13 cellular contexts compared by ENCODE assay signal in genomic region chr5:111453290-111453689, GRCh38. TPM values are rescaled to one million over a fixed set of nuclear protein-coding genes. Genes with fewer than 3 reads are reported as not detected.
A peak's percentile ranks its signal among the peaks of the same experiment; 100 is the strongest.
DNase-seq lines count a peak whose midpoint lies in the region; ATAC-seq and TF ChIP-seq lines count a peak whose summit lies in the region.
"Had no signal": no experiment of that assay in that cellular context is flagged by ENCODE, and none has a peak within 500 bp of the region (broad histone marks: within the 10 kb centered on the region; RNA-seq: fewer than 3 reads in every experiment).

No MANE protein-coding gene starts in this region.

- dilution Hi-C loops in IMR-90 (cut with HindIII; ENCODE audit: low sequenced_read_pairs, unreplicated experiment) (no loop called here), mammary epithelial cell (cut with HindIII; ENCODE audit: low sequenced_read_pairs) (no loop called here)

- no peak overlapping the region for H4K5ac ChIP-seq in IMR-90 (ENCODE audit: low read depth, low read length)

- H3K9me3 ChIP-seq in IMR-90 (ENCODE audit: control insufficient read depth, insufficient read depth, low read length) (no peaks in the 10 kb centered on the region), mammary epithelial cell (replicated peaks; ENCODE audit: insufficient read depth, low read length) (no peaks in the 10 kb centered on the region), neural cell (ENCODE audit: low read length) (no peaks in the 10 kb centered on the region)
- H3K9me3 ChIP-seq: A549 had no signal

- no peaks in the 10 kb centered on the region for H3K79me2 ChIP-seq in mammary epithelial cell (ENCODE audit: insufficient read depth, low read length)
- no peaks in the 10 kb centered on the region for H3K79me2 ChIP-seq in neural cell (replicated peaks; ENCODE audit: insufficient read depth, low read length)

- H3K23ac ChIP-seq in IMR-90 (ENCODE audit: low read depth, low read length): no peak overlapping the region

- DNase-seq in NCI-H2171 treated with DMSO at 0.1 percent for 48 hours (lab: John Stamatoyannopoulos, UW) (peak; percentile 5), NCI-H2171 (lab: John Stamatoyannopoulos, UW) (no peak), IMR-90 (peak; percentile 55), mammary epithelial cell (peak; percentile 23), activated gamma-delta T cell treated with Interleukin-2 at 50 U/mL for 16 hours (no peak)
- DNase-seq: activated T-cell treated with anti-CD3 and anti-CD28 coated beads, Interleukin-2, amount 50 U/mL, for 1 hour; hypothalamus; left colon had no signal

- TF ChIP-seq RAD21 in IMR-90 (IDR thresholded peaks at IDR 0.05; ENCODE audit: low read length) (no peak), neural cell (conservative IDR thresholded peaks at IDR 0.05) (no peak)

- peak overlapping the region in 1 of 2 experiments; percentile 55; a peak in 2 of 4 replicates for H4K8ac ChIP-seq in IMR-90 (ENCODE audit: low read depth in 2 of 2, low read length in 2 of 2)

- 0 out of 2 replicates have a peak overlapping the region, but pooled peaks have one; percentile 13 for H2AK5ac ChIP-seq in IMR-90 (ENCODE audit: low read depth, low read length)

- H3K9me1 ChIP-seq in IMR-90 (ENCODE audit: insufficient read depth, low read length): no peaks in the 10 kb centered on the region; the same call in 1 of the 2 replicates

- no peak for TF ChIP-seq EP300 in neural cell (conservative IDR thresholded peaks at IDR 0.05; ENCODE audit: poor library complexity, severe bottlenecking)

- ATAC-seq in IMR-90 (ENCODE audit: low read depth): peak; percentile 76
- no peak for ATAC-seq in HG02970 (IDR thresholded peaks at IDR 0.05; ENCODE audit: low FRiP score, unreplicated experiment)
- no peak for ATAC-seq in HG03039 (IDR thresholded peaks at IDR 0.05; ENCODE audit: unreplicated experiment)
- ATAC-seq: esophagus mucosa, left colon had no signal

- no peaks in the 10 kb centered on the region for H4K20me1 ChIP-seq in IMR-90 (ENCODE audit: insufficient read depth, low read length)
- no peaks in the 10 kb centered on the region for H4K20me1 ChIP-seq in mammary epithelial cell (ENCODE audit: insufficient read depth, low read length)
- no peaks in the 10 kb centered on the region for H4K20me1 ChIP-seq in neural cell (ENCODE audit: insufficient read depth)

- no peaks in the 10 kb centered on the region for H3K9me2 ChIP-seq in neural cell (ENCODE audit: insufficient read depth, low read length)

- H3F3A ChIP-seq in neural cell (ENCODE audit: insufficient read depth, low read length, poor library complexity, severe bottlenecking): peaks cover 7% of the 10 kb centered on the region

- WGBS in IMR-90 (ENCODE audit: extremely low coverage in 2 of 2, insufficient read length in 1 of 2), 2 experiments: no CpG with 5 or more reads among the region's 1 CpG
- WGBS in mammary epithelial cell (ENCODE audit: low coverage, missing lambda C conversion rate): 14% methylated on average over 1 of the region's 1 CpG

- BruUV-seq in IMR-90 (replicated peaks; lab: Mats Ljungman, UMichigan) (no TSS peak), mammary epithelial cell (replicated peaks; lab: Mats Ljungman, UMichigan) (no TSS peak)

- no peak for TF ChIP-seq POLR2A in IMR-90 (IDR thresholded peaks at IDR 0.05; ENCODE audit: low read depth, low read length)

- peak overlapping the region; percentile 47 for H2BK5ac ChIP-seq in IMR-90 (ENCODE audit: low read depth, low read length, poor library complexity, severe bottlenecking)

- H3K4me2 ChIP-seq in IMR-90 (ENCODE audit: low read depth, low read length): peak overlapping the region; percentile 77
- H3K4me2 ChIP-seq in mammary epithelial cell (ENCODE audit: insufficient read depth, low read depth, low read length): peak overlapping the region; percentile 69
- H3K4me2 ChIP-seq in neural cell (ENCODE audit: low read length): no peak overlapping the region
- H3K4me2 ChIP-seq: A549 had no signal

- no peak overlapping the region for H2AK9ac ChIP-seq in IMR-90 (replicated peaks; ENCODE audit: low read depth, low read length, poor library complexity)

- no peaks in the 10 kb centered on the region for H3K27me3 ChIP-seq in IMR-90 (ENCODE audit: control insufficient read depth, insufficient read depth, low read length)
- H3K27me3 ChIP-seq in mammary epithelial cell (ENCODE audit: insufficient read depth, low read length): no peaks in the 10 kb centered on the region
- no peaks in the 10 kb centered on the region for H3K27me3 ChIP-seq in neural cell (ENCODE audit: insufficient read depth, low read depth, low read length)

- H3K14ac ChIP-seq in IMR-90 (replicated peaks; ENCODE audit: low read depth, low read length): no peak overlapping the region; the same call in 1 of the 2 replicates

- POLR2A ChIA-PET in IMR-90 (lab: Charles Lee; ENCODE audit: unreplicated experiment): no interaction called here

- H2BK15ac ChIP-seq in IMR-90 (ENCODE audit: low read depth, low read length): no peak overlapping the region

- peak overlapping the region; percentile 22; the same call in 1 of the 2 replicates for H2BK20ac ChIP-seq in IMR-90 (ENCODE audit: low read depth, low read length)

- in situ Hi-C loops in IMR-90 (cut with MboI; ENCODE audit: low sequenced_read_pairs): loop anchor here (25.0 kb wide), 1 partner anchor 691 kb away; no protein-coding TSS in a partner anchor
- in situ Hi-C loops in mammary epithelial cell (cut with MboI; ENCODE audit: low sequenced_read_pairs in 2 of 2): loop anchor here in 1 of 2 donors (25.0 kb wide), 1 partner anchor 291 kb away; no protein-coding TSS in a partner anchor

- H4K91ac ChIP-seq in IMR-90 (ENCODE audit: insufficient read depth, low read depth, low read length): peak overlapping the region; percentile 43; the same call in 1 of the 2 replicates

- intact Hi-C loops in IMR-90 (cut with micrococcal nuclease) (no loop called here), mammary epithelial cell (cut with micrococcal nuclease) (no loop called here)

- H3K36me3 ChIP-seq in IMR-90 (ENCODE audit: control insufficient read depth, insufficient read depth, low read length) (no peaks in the 10 kb centered on the region), mammary epithelial cell (ENCODE audit: insufficient read depth, low read length) (no peaks in the 10 kb centered on the region), neural cell (ENCODE audit: insufficient read depth, low read length) (no peaks in the 10 kb centered on the region)

- H3K56ac ChIP-seq in IMR-90 (ENCODE audit: extremely low read depth, insufficient read depth, low read length): no peak overlapping the region; the same call in 1 of the 2 replicates

- TF ChIP-seq CTCF in IMR-90 (conservative IDR thresholded peaks at IDR 0.05; ENCODE audit: low read depth, low read length) (no peak), mammary epithelial cell (conservative IDR thresholded peaks at IDR 0.05 in 1 of 2, IDR thresholded peaks at IDR 0.05 in 1 of 2; ENCODE audit: extremely low read depth in 1 of 2, insufficient read depth in 1 of 2, low read depth in 1 of 2, low read length in 2 of 2) (no peak), neural cell (IDR thresholded peaks at IDR 0.05; ENCODE audit: poor library complexity, severe bottlenecking) (no peak)

- H3K4ac ChIP-seq in IMR-90 (ENCODE audit: low read depth, low read length): peak overlapping the region; percentile 52; the same call in 1 of the 2 replicates

- H3K4me3 ChIP-seq in IMR-90 (ENCODE audit: insufficient read depth, low read depth, low read length) (no peak overlapping the region), mammary epithelial cell (replicated peaks in 1 of 3; ENCODE audit: insufficient read depth in 1 of 3, low read depth in 2 of 3, low read length in 3 of 3) (peak overlapping the region in 1 of 3 experiments; percentile 8), neural cell (ENCODE audit: low read length) (peak overlapping the region; percentile 26)
- H3K4me3 ChIP-seq: A549 had no signal

- H3K27ac ChIP-seq in IMR-90 (ENCODE audit: insufficient read depth, low read length) (peak overlapping the region; percentile 42; the same call in 1 of the 2 replicates), mammary epithelial cell (ENCODE audit: insufficient read depth, low read depth, low read length) (peak overlapping the region; percentile 86), neural cell (ENCODE audit: low read length) (no peak overlapping the region)
- H3K27ac ChIP-seq: A549 had no signal

- H2AFZ ChIP-seq in IMR-90 (replicated peaks; ENCODE audit: low read length, poor library complexity): peak overlapping the region; percentile 55
- peak overlapping the region; percentile 58 for H2AFZ ChIP-seq in mammary epithelial cell (ENCODE audit: low read depth, low read length)
- no peak overlapping the region for H2AFZ ChIP-seq in neural cell (ENCODE audit: low read depth, low read length)

- H3K9ac ChIP-seq in IMR-90 (ENCODE audit: low read depth, low read length) (0 out of 2 replicates have a peak overlapping the region, but pooled peaks have one; percentile 2), mammary epithelial cell (ENCODE audit: insufficient read depth, low read length) (peak overlapping the region; percentile 41), neural cell (ENCODE audit: low read length) (no peak overlapping the region)

- H3K4me1 ChIP-seq in IMR-90 (ENCODE audit: control insufficient read depth, insufficient read depth, low read length) (no peaks in the 10 kb centered on the region), mammary epithelial cell (ENCODE audit: insufficient read depth, low read length) (peaks cover 17% of the 10 kb centered on the region)

- H3K18ac ChIP-seq in IMR-90 (ENCODE audit: low read depth, low read length): peak overlapping the region; percentile 42; the same call in 1 of the 2 replicates

- CTCF ChIA-PET in IMR-90 (lab: Yijun Ruan, JAX) (no interaction called here), mammary epithelial cell (lab: Charles Lee; ENCODE audit: low non-redundant PET) (no interaction called here)

- H3K79me1 ChIP-seq in IMR-90 (ENCODE audit: low read depth in 1 of 2, low read length in 2 of 2): no peaks in the 10 kb centered on the region

- peak overlapping the region; percentile 41; the same call in 1 of the 2 replicates for H2BK120ac ChIP-seq in IMR-90 (ENCODE audit: low read depth, low read length)

TF ChIP-seq in IMR-90, 13 proteins besides CTCF, POLR2A, EP300 and RAD21 (continues in another document):
- TF ChIP-seq FOS (IDR thresholded peaks at IDR 0.05; ENCODE audit: low read depth, low read length): no peak

RNA-seq across cellular contexts. Expression of gene STARD4, which starts 59.0 kb away (rescaled TPM):
- total RNA-seq in IMR-90 (2012; rRNA removed) (30.3 and 63.0 TPM in 2 replicates), mammary epithelial cell (10 to 100 TPM; 52.8 to 95.9 TPM)
- polyA plus RNA-seq in IMR-90 (2012; rRNA removed) (15.9 and 21.5 TPM in 2 replicates), mammary epithelial cell (32.8 TPM), neural cell (60.5 and 62.6 TPM in 2 replicates)
- 4.1 and 10.6 TPM in 2 replicates for polyA plus RNA-seq in IMR-90 (2012; cell fraction: cytosol; rRNA removed)
- polyA plus RNA-seq in IMR-90 (2012; cell fraction: nucleus; rRNA removed; ENCODE audit: low replicate concordance): 4.4 and 26.9 TPM in 2 replicates
- polyA minus RNA-seq in mammary epithelial cell (90.4 TPM), neural cell (53.3 and 54.8 TPM in 2 replicates)

Comparison
In these comparisons a context has a peak if more than half of its experiments do, and no peak if none do; other contexts are left out.
1. DNase-seq: peak in NCI-H2171 treated with DMSO at 0.1 percent for 48 hours (single experiment), IMR-90 (single experiment) and mammary epithelial cell (single experiment); none in NCI-H2171 (single experiment) and activated gamma-delta T cell treated with Interleukin-2 at 50 U/mL for 16 hours (single experiment).